ENCODE assay signal across 19 cellular contexts in genomic region chr14:58098507-58098906, GRCh38. TPM values are rescaled to one million over a fixed set of nuclear protein-coding genes. Genes with fewer than 3 reads are reported as not detected.
DNase-seq lines count a peak whose midpoint lies in the region; ATAC-seq, FAIRE-seq and TF ChIP-seq lines count a peak whose summit lies in the region.
"Had no signal": no experiment of that assay in that cellular context is flagged by ENCODE, and none has a peak within 500 bp of the region (broad histone marks: within the 10 kb centered on the region; RNA-seq: fewer than 3 reads in every experiment).

No MANE protein-coding gene starts in this region.

- H3K4me3 Mint-ChIP-seq in natural killer cell treated with Interleukin-12 subunit alpha and Interleukin-12 subunit beta and Interleukin-15 and Interleukin-18, amount 100 ng/mL, for 72 hours, result no peak overlapping the region

- H3K36me3 ChIP-seq in RWPE2 (ENCODE audit: low read depth) (no peaks in the 10 kb centered on the region), small intestine (ENCODE audit: control insufficient read depth in 2 of 2, insufficient read depth in 2 of 2, low read length in 2 of 2) (no peaks in the 10 kb centered on the region), upper lobe of left lung (no peaks in the 10 kb centered on the region), BE2C (no peaks in the 10 kb centered on the region)
- H3K36me3 ChIP-seq: SJSA1 had no signal

- ATAC-seq in RWPE2 (ENCODE audit: low read depth) (0 out of 3 replicates have a peak, but pooled peaks have one; percentile 41), left cardiac atrium (peak; percentile 30 to 70), upper lobe of left lung (ENCODE audit: low FRiP score in 2 of 2) (no peak)
- no peak for ATAC-seq in natural killer cell treated with Interleukin-12 subunit alpha and Interleukin-12 subunit beta and Interleukin-15 and Interleukin-18, amount 100 ng/mL, for 72 hours
- ATAC-seq: HCT116 had no signal

- H3K4me1 Mint-ChIP-seq in natural killer cell treated with Interleukin-12 subunit alpha and Interleukin-12 subunit beta and Interleukin-15 and Interleukin-18, amount 100 ng/mL, for 72 hours (ENCODE audit: low read depth in 2 of 2), result no peaks in the 10 kb centered on the region

- H3K9me3 Mint-ChIP-seq in natural killer cell treated with Interleukin-12 subunit alpha and Interleukin-12 subunit beta and Interleukin-15 and Interleukin-18, amount 100 ng/mL, for 72 hours, result no peaks in the 10 kb centered on the region

- no peak for TF ChIP-seq POLR2A in upper lobe of left lung (IDR thresholded peaks at IDR 0.05)

- intact Hi-C loops in left cardiac atrium (cut with DNase I), result no loop called here

- no peak for TF ChIP-seq EP300 in upper lobe of left lung (IDR thresholded peaks at IDR 0.05)

- WGBS in small intestine, 3 donors, result 2 to 33% (median 24%) methylated on average over 1 of the region's 1 CpG
- 27 to 64% methylated on average over 1 of the region's 1 CpG for WGBS in upper lobe of left lung, 2 donors

- DNase-seq in NCI-H510A treated with DMSO at 0.1 percent for 48 hours (lab: John Stamatoyannopoulos, UW) (peak; percentile 8), NCI-H510A (lab: John Stamatoyannopoulos, UW) (no peak), RWPE2 (ENCODE audit: low spot score) (no peak), left cardiac atrium (no peak), small intestine (peak; percentile 9), upper lobe of left lung (no peak), BE2C (no peak)
- no peak for DNase-seq in natural killer cell treated with Interleukin-12 subunit alpha and Interleukin-12 subunit beta and Interleukin-15 and Interleukin-18, amount 100 ng/mL, for 72 hours (ENCODE audit: low spot score)
- DNase-seq: activated CD4-positive, alpha-beta T cell treated with anti-CD3 and anti-CD28 coated beads for 4 hours; activated CD8-positive, alpha-beta memory T cell treated with anti-CD3 and anti-CD28 coated beads, Interleukin-2, amount 50 U/mL, for 48 hours; aorta; Caco-2; GF-D8; mesenchymal stem cell; retina had no signal

- H3K9me3 ChIP-seq in RWPE2 (ENCODE audit: severe bottlenecking) (no peaks in the 10 kb centered on the region), small intestine (ENCODE audit: control insufficient read depth, low read depth) (no peaks in the 10 kb centered on the region), upper lobe of left lung (no peaks in the 10 kb centered on the region), BE2C (no peaks in the 10 kb centered on the region)
- H3K9me3 ChIP-seq: Caco-2, SJSA1 had no signal

- H3K4me1 ChIP-seq in RWPE2 (ENCODE audit: insufficient read depth, poor library complexity, severe bottlenecking) (no peaks in the 10 kb centered on the region), small intestine (ENCODE audit: control insufficient read depth in 2 of 2, insufficient read depth in 1 of 2, low read depth in 1 of 2, low read length in 1 of 2) (no peaks in the 10 kb centered on the region), upper lobe of left lung (peaks cover 0 to 4% (median 0%) of the 10 kb centered on the region in 4 donors), BE2C (no peaks in the 10 kb centered on the region)
- H3K4me1 ChIP-seq: Caco-2, SJSA1 had no signal

- no peak overlapping the region for H3K27ac ChIP-seq in RWPE2 (ENCODE audit: poor library complexity, severe bottlenecking)
- no peak overlapping the region for H3K27ac ChIP-seq in small intestine (ENCODE audit: low read depth in 1 of 2, low read length in 1 of 2)
- H3K27ac ChIP-seq in upper lobe of left lung, result no peak overlapping the region
- H3K27ac ChIP-seq: SJSA1 had no signal

- no peak for FAIRE-seq in small intestine (lab: Jason Lieb, UNC)
- FAIRE-seq: GM12892 had no signal

- H3K27me3 Mint-ChIP-seq in natural killer cell treated with Interleukin-12 subunit alpha and Interleukin-12 subunit beta and Interleukin-15 and Interleukin-18, amount 100 ng/mL, for 72 hours, result peaks cover 5 to 17% of the 10 kb centered on the region in 2 donors

- no peak overlapping the region for H3K27ac Mint-ChIP-seq in natural killer cell treated with Interleukin-12 subunit alpha and Interleukin-12 subunit beta and Interleukin-15 and Interleukin-18, amount 100 ng/mL, for 72 hours

- H3K27me3 ChIP-seq in RWPE2 (ENCODE audit: insufficient read depth, poor library complexity, severe bottlenecking) (peaks cover 3% of the 10 kb centered on the region), small intestine (ENCODE audit: control insufficient read depth in 2 of 2, insufficient read depth in 2 of 2, low read length in 2 of 2) (no peaks in the 10 kb centered on the region), upper lobe of left lung (no peaks in the 10 kb centered on the region), BE2C (peaks cover 13% of the 10 kb centered on the region)

- no peaks in the 10 kb centered on the region for H3K36me3 Mint-ChIP-seq in natural killer cell treated with Interleukin-12 subunit alpha and Interleukin-12 subunit beta and Interleukin-15 and Interleukin-18, amount 100 ng/mL, for 72 hours

- H3K4me3 ChIP-seq in RWPE2 (ENCODE audit: severe bottlenecking) (no peak overlapping the region), small intestine (ENCODE audit: low read depth in 1 of 2, low read length in 2 of 2) (no peak overlapping the region), upper lobe of left lung (no peak overlapping the region), BE2C (ENCODE audit: low read depth, low read length) (no peak overlapping the region)
- H3K4me3 ChIP-seq: SJSA1 had no signal

- TF ChIP-seq CTCF in RWPE2 (IDR thresholded peaks at IDR 0.05; ENCODE audit: poor library complexity, severe bottlenecking) (no peak), upper lobe of left lung (IDR thresholded peaks at IDR 0.05) (no peak), BE2C (IDR thresholded peaks at IDR 0.05; ENCODE audit: low read depth, low read length) (no peak)

RNA-seq across cellular contexts. Expression of gene ARMH4, which starts 53.5 kb away (rescaled TPM):
- total RNA-seq in left cardiac atrium, result 10 to 100 TPM in 1 of 2 donors, 1 to 10 TPM in 1; 6.4 to 15.8 TPM
- under 1 TPM in 1 of 3 donors, not detected in 2; 0.81 TPM for polyA plus RNA-seq in small intestine
- 1 to 10 TPM; 1.0 to 6.2 (median 2.3) TPM for total RNA-seq in upper lobe of left lung
- polyA plus RNA-seq in BE2C (2012; ENCODE audit: insufficient read depth, insufficient read length, low read depth), result 0.79 TPM
- not detected for total RNA-seq in natural killer cell treated with Interleukin-12 subunit alpha and Interleukin-12 subunit beta and Interleukin-15 and Interleukin-18, amount 100 ng/mL, for 72 hours
- total RNA-seq: MCF 10A had no signal

Comparison
In these comparisons a context has a peak if more than half of its experiments do, and no peak if none do; other contexts are left out.
1. DNase-seq: peak in NCI-H510A treated with DMSO at 0.1 percent for 48 hours (single experiment) and small intestine (single experiment); none in NCI-H510A (single experiment), RWPE2 (single experiment), left cardiac atrium (single experiment), upper lobe of left lung (0 of 2), BE2C (single experiment) and natural killer cell treated with Interleukin-12 subunit alpha and Interleukin-12 subunit beta and Interleukin-15 and Interleukin-18, amount 100 ng/mL, for 72 hours (single experiment).
2. ATAC-seq: peak in RWPE2 (single experiment) and left cardiac atrium (2 of 2); none in upper lobe of left lung (0 of 2) and natural killer cell treated with Interleukin-12 subunit alpha and Interleukin-12 subunit beta and Interleukin-15 and Interleukin-18, amount 100 ng/mL, for 72 hours (0 of 2).